17 cellular contexts compared by ENCODE assay signal in genomic region chr19:58129284-58129683, GRCh38.
"Had no signal": no experiment of that assay in that cellular context is flagged by ENCODE, and none has a peak within 500 bp of the region (broad histone marks: within the 10 kb centered on the region; RNA-seq: fewer than 3 reads in every experiment).

No MANE protein-coding gene starts in this region.

- H3K4me3 ChIP-seq: esophagus muscularis mucosa, left lung, pancreas, suprapubic skin, upper lobe of right lung had no signal

- H3K27ac ChIP-seq: brain microvascular endothelial cell, esophagus muscularis mucosa, left lung, pancreas, suprapubic skin, upper lobe of right lung had no signal

- H3K27ac Mint-ChIP-seq: activated naive CD4-positive, alpha-beta T cell treated with anti-CD3 and anti-CD28 coated beads, Interleukin-2, amount 50 U/mL, for 72 hours; activated T-cell treated with anti-CD3 and anti-CD28 coated beads, Interleukin-2, amount 50 U/mL, for 24 hours; stimulated activated memory B cell treated with anti-CD40 and anti-IgM and Interleukin-4, amounts not matched to agents 10 μg/mL and 1 μg/mL and 100 μg/mL, for 72 hours had no signal

- H3K27me3 Mint-ChIP-seq: activated T-cell treated with anti-CD3 and anti-CD28 coated beads, Interleukin-2, amount 50 U/mL, for 24 hours; stimulated activated memory B cell treated with anti-CD40 and anti-IgM and Interleukin-4, amounts not matched to agents 10 μg/mL and 1 μg/mL and 100 μg/mL, for 72 hours had no signal

- H3K27me3 ChIP-seq: brain microvascular endothelial cell, esophagus muscularis mucosa, left lung, pancreas, suprapubic skin, upper lobe of right lung had no signal

- ATAC-seq: activated CD4-positive, CD25-positive, alpha-beta regulatory T cell treated with anti-CD3 and anti-CD28 coated beads, Interleukin-2, amount 50 U/mL, for 24 hours; activated naive CD4-positive, alpha-beta T cell treated with anti-CD3 and anti-CD28 coated beads, Interleukin-2, amount 50 U/mL, for 72 hours; left lung; pancreas; stimulated activated memory B cell treated with anti-CD40 and anti-IgM and Interleukin-4, amounts not matched to agents 10 μg/mL and 1 μg/mL and 100 μg/mL, for 72 hours; upper lobe of right lung had no signal

- H3K4me3 Mint-ChIP-seq: activated T-cell treated with anti-CD3 and anti-CD28 coated beads, Interleukin-2, amount 50 U/mL, for 24 hours; stimulated activated memory B cell treated with anti-CD40 and anti-IgM and Interleukin-4, amounts not matched to agents 10 μg/mL and 1 μg/mL and 100 μg/mL, for 72 hours had no signal

- H3K4me1 Mint-ChIP-seq: stimulated activated memory B cell treated with anti-CD40 and anti-IgM and Interleukin-4, amounts not matched to agents 10 μg/mL and 1 μg/mL and 100 μg/mL, for 72 hours had no signal

- H3K4me1 ChIP-seq: esophagus muscularis mucosa, left lung, pancreas, suprapubic skin, upper lobe of right lung had no signal

- DNase-seq: activated effector memory CD4-positive, alpha-beta T cell treated with Interleukin-2 at 50 U/mL for 16 hours; activated T-cell treated with anti-CD3 and anti-CD28 coated beads, Interleukin-2, amount 50 U/mL, for 24 hours; amygdala; brain microvascular endothelial cell; cerebellar nuclear complex; dermis blood vessel endothelial cell; head of caudate nucleus; left lung; pancreas; retina; small intestine; upper lobe of right lung had no signal
